In the genomic region with DNA sequence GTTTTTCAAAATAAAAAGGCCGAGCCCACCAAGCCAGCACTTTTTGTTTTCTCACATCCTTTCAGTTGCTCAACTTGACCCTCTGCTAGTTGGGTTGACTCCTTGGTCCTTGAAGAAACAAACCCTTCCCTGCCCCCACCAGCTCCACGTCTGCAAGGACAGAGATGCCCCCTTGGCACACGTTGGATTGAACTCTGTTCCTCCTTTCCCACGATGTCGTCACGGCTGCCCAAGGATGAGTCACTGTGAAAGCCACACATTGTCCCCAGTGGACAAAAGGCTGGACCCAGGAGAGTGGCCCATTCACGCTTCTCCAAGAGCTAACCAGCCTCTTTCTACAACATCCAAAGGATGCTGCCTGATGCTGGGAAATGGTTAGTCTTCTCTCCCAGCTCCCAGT, we compare ENCODE assay signal across 12 cellular contexts. TPM values are rescaled to one million over a fixed set of nuclear protein-coding genes. Genes with fewer than 3 reads are reported as not detected.
DNase-seq lines count a peak whose midpoint lies in the region; ATAC-seq and TF ChIP-seq lines count a peak whose summit lies in the region.
"Had no signal": no experiment of that assay in that cellular context is flagged by ENCODE, and none has a peak within 500 bp of the region (broad histone marks: within the 10 kb centered on the region; RNA-seq: fewer than 3 reads in every experiment).

No MANE protein-coding gene starts in this region.

- ATAC-seq in GM21737 (IDR thresholded peaks at IDR 0.05; ENCODE audit: unreplicated experiment): no peak
- no peak for ATAC-seq in esophagus mucosa
- ATAC-seq in GM21723 (IDR thresholded peaks at IDR 0.05; ENCODE audit: unreplicated experiment): no peak
- ATAC-seq in Right ventricle myocardium inferior: no peak
- ATAC-seq: activated CD4-positive, alpha-beta T cell treated with anti-CD3 and anti-CD28 coated beads for 36 hours had no signal

- intact Hi-C loops in dorsolateral prefrontal cortex (cut with DNase I) (loop anchor here in 1 of 2 donors (2.0 to 5.0 kb wide), 3 partner anchors 19 to 70 kb away; a partner anchor contains a TSS), Right ventricle myocardium inferior (cut with DNase I) (no loop called here)

- DNase-seq in Caki2 (ENCODE audit: low read depth) (peak; percentile 75), dorsolateral prefrontal cortex (peak in 9 of 10 donors; percentile 60 to 90 (median 86)), neural crest cell (ENCODE audit: low read depth, low spot score) (no peak), Right ventricle myocardium inferior (ENCODE audit: missing footprints) (no peak)
- DNase-seq: activated CD4-positive, alpha-beta T cell treated with anti-CD3 and anti-CD28 coated beads for 36 hours; activated naive CD4-positive, alpha-beta T cell treated with anti-CD3 and anti-CD28 coated beads for 36 hours; RPMI8226; stimulated activated CD8-positive, alpha-beta memory T cell treated with anti-CD3 and anti-CD28 coated beads, Interleukin-4, amount 100 ng/mL, for 48 hours had no signal

- H2AFZ ChIP-seq in OCI-LY3 (ENCODE audit: low read depth, low read length): no peak overlapping the region

- H3K4me1 Mint-ChIP-seq in neural crest cell: peaks cover 34% of the 10 kb centered on the region
- H3K4me1 Mint-ChIP-seq: activated CD4-positive, alpha-beta T cell treated with anti-CD3 and anti-CD28 coated beads for 36 hours had no signal

- H3K27ac ChIP-seq in OCI-LY3 (ENCODE audit: low read length) (no peak overlapping the region), dorsolateral prefrontal cortex (peak overlapping the region in 57 of 59 donors; percentile 40 to 97 (median 79))

- no peaks in the 10 kb centered on the region for H3K79me2 ChIP-seq in OCI-LY3 (ENCODE audit: low read length)

- in situ Hi-C loops in Caki2 (cut with HindIII; ENCODE audit: low pct_unique_long_range_greater_than_20kb, low sequenced_read_pairs): no loop called here

- H3K4me3 ChIP-seq in OCI-LY3 (ENCODE audit: low read length): no peak overlapping the region
- peak overlapping the region in 33 of 59 donors; percentile 0 to 51 (median 20) for H3K4me3 ChIP-seq in dorsolateral prefrontal cortex

- peaks cover 7% of the 10 kb centered on the region for H3K36me3 Mint-ChIP-seq in neural crest cell (ENCODE audit: low read depth)

- H3K27me3 ChIP-seq in OCI-LY3 (ENCODE audit: low read depth, low read length): no peaks in the 10 kb centered on the region
- no peaks in the 10 kb centered on the region for H3K27me3 ChIP-seq in dorsolateral prefrontal cortex

- H3K4me3 Mint-ChIP-seq in neural crest cell: no peak overlapping the region
- H3K4me3 Mint-ChIP-seq: activated CD4-positive, alpha-beta T cell treated with anti-CD3 and anti-CD28 coated beads for 36 hours; activated naive CD4-positive, alpha-beta T cell treated with anti-CD3 and anti-CD28 coated beads for 36 hours had no signal

- no peaks in the 10 kb centered on the region for H4K20me1 ChIP-seq in OCI-LY3 (ENCODE audit: insufficient read depth, low read length)

- H3K9me3 ChIP-seq in OCI-LY3 (ENCODE audit: insufficient read depth, low read length): no peaks in the 10 kb centered on the region

- peak overlapping the region; percentile 73 for H3K27ac Mint-ChIP-seq in neural crest cell (ENCODE audit: unreplicated experiment)
- H3K27ac Mint-ChIP-seq: activated CD4-positive, alpha-beta T cell treated with anti-CD3 and anti-CD28 coated beads for 36 hours; activated naive CD4-positive, alpha-beta T cell treated with anti-CD3 and anti-CD28 coated beads for 36 hours had no signal

- H3K4me2 ChIP-seq in OCI-LY3 (ENCODE audit: low read length): peak overlapping the region; percentile 47; the same call in 1 of the 2 replicates

- TF ChIP-seq CTCF in OCI-LY3 (IDR thresholded peaks at IDR 0.05; ENCODE audit: low read depth, low read length) (no peak), dorsolateral prefrontal cortex (IDR thresholded peaks at IDR 0.05 in 54 of 56, conservative IDR thresholded peaks at IDR 0.05 in 2 of 56; ENCODE audit: low read depth in 1 of 56, partially characterized antibody in 56 of 56) (peak in 10 of 56 donors; percentile 9 to 34 (median 15)), neural crest cell (conservative IDR thresholded peaks at IDR 0.05) (no peak)

- H3K4me1 ChIP-seq in OCI-LY3 (ENCODE audit: low read length): peaks cover 34% of the 10 kb centered on the region

- H3K9ac ChIP-seq in OCI-LY3 (ENCODE audit: low read length): no peak overlapping the region

- H3K27me3 Mint-ChIP-seq in neural crest cell (ENCODE audit: low read depth): no peaks in the 10 kb centered on the region

- no peaks in the 10 kb centered on the region for H3K36me3 ChIP-seq in OCI-LY3 (replicated peaks; ENCODE audit: low read depth, low read length)

- H3K9me3 Mint-ChIP-seq in neural crest cell: peaks cover 3% of the 10 kb centered on the region
- H3K9me3 Mint-ChIP-seq: activated naive CD4-positive, alpha-beta T cell treated with anti-CD3 and anti-CD28 coated beads for 36 hours had no signal

RNA-seq across cellular contexts. Expression of a gene that starts 43.0 kb away (rescaled TPM):
- 0.43 and 1.0 TPM in 2 replicates for total RNA-seq in Caki2 (2014; rRNA removed; shearing (Covaris generic); ENCODE audit: low replicate concordance)
- total RNA-seq in dorsolateral prefrontal cortex: under 1 TPM in 2 of 120 experiments, not detected in 118; 0.19 to 0.22 TPM
- not detected in 2 replicates for total RNA-seq in neural crest cell
- not detected for total RNA-seq in esophagus mucosa
- not detected for total RNA-seq in Right ventricle myocardium inferior
- total RNA-seq: activated CD4-positive, alpha-beta T cell treated with anti-CD3 and anti-CD28 coated beads for 36 hours; activated naive CD4-positive, alpha-beta T cell treated with anti-CD3 and anti-CD28 coated beads for 36 hours had no signal

Comparison
In these comparisons a context has a peak if more than half of its experiments do, and no peak if none do; other contexts are left out.
1. DNase-seq: peak in Caki2 (single experiment) and dorsolateral prefrontal cortex (9 of 10); none in neural crest cell (single experiment) and Right ventricle myocardium inferior (single experiment).